Comparison of ENCODE assay signal across 20 cellular contexts in the genomic region with DNA sequence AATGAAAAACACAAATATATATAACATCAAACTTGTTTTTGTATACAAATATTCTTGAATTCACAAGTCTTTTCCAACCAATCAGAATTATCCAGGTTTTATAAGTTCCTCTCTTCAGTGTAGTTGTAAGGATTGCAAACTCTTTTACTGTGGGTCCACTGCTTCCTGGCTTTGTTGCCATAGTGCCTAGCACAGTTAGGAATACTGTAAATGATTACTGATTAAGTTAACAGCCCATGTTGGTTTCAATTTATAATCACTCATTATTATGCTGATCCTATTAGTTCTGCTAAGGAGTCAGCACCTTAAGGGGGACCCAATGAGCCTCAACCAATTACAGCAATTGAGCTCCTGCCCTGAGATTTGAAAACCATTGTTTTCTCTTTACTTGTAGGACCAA.
A peak's percentile ranks its signal among the peaks of the same experiment; 100 is the strongest.
DNase-seq lines count a peak whose midpoint lies in the region; ATAC-seq and TF ChIP-seq lines count a peak whose summit lies in the region.
"Had no signal": no experiment of that assay in that cellular context is flagged by ENCODE, and none has a peak within 500 bp of the region (broad histone marks: within the 10 kb centered on the region; RNA-seq: fewer than 3 reads in every experiment).

No MANE protein-coding gene starts in this region.

- H3K79me2 ChIP-seq in GM23338 (replicated peaks; ENCODE audit: insufficient read depth): no peaks in the 10 kb centered on the region

- no peak overlapping the region for H2AFZ ChIP-seq in GM23338

- H3K9me2 ChIP-seq in GM23338 (ENCODE audit: insufficient read depth): no peaks in the 10 kb centered on the region; the same call in 1 of the 2 replicates

- H3K36me3 Mint-ChIP-seq in endodermal cell (ENCODE audit: low read depth) (no peaks in the 10 kb centered on the region), GM23338 (ENCODE audit: low read depth) (no peaks in the 10 kb centered on the region)

- ATAC-seq in GM23338: no peak
- ATAC-seq: HCT116 had no signal

- H3K9me3 Mint-ChIP-seq in endodermal cell (peaks cover 2% of the 10 kb centered on the region), GM23338 (no peaks in the 10 kb centered on the region)

- H3K4me1 Mint-ChIP-seq in endodermal cell (peaks cover 27% of the 10 kb centered on the region), GM23338 (peaks cover 11% of the 10 kb centered on the region)
- H3K4me1 Mint-ChIP-seq: IgD-negative memory B cell had no signal

- H3K27me3 Mint-ChIP-seq in endodermal cell (ENCODE audit: insufficient read depth) (no peaks in the 10 kb centered on the region), GM23338 (ENCODE audit: insufficient read depth, low read depth, poor library complexity) (peaks cover 1% of the 10 kb centered on the region)
- H3K27me3 Mint-ChIP-seq: IgD-negative memory B cell had no signal

- H3K27ac Mint-ChIP-seq in endodermal cell (no peak overlapping the region), GM23338 (no peak overlapping the region)
- H3K27ac Mint-ChIP-seq: IgD-negative memory B cell had no signal

- H3K4me3 ChIP-seq in endodermal cell (ENCODE audit: low read length) (no peak overlapping the region), GM23338 (no peak overlapping the region)
- H3K4me3 ChIP-seq: Peyer's patch had no signal

- H3K27ac ChIP-seq in endodermal cell (ENCODE audit: low read depth, low read length) (no peak overlapping the region), GM23338 (ENCODE audit: low read depth) (no peak overlapping the region)
- H3K27ac ChIP-seq: 22Rv1, HL-60, KMS-11, Peyer's patch had no signal

- H3K9ac ChIP-seq in endodermal cell (ENCODE audit: extremely low read depth, low read length, poor library complexity, severe bottlenecking): no peak overlapping the region
- H3K9ac ChIP-seq: KMS-11 had no signal

- H3K4me3 Mint-ChIP-seq in endodermal cell (no peak overlapping the region), GM23338 (no peak overlapping the region)
- H3K4me3 Mint-ChIP-seq: IgD-negative memory B cell had no signal

- H3K27me3 ChIP-seq in endodermal cell (ENCODE audit: control insufficient read depth, insufficient read depth, low read length, poor library complexity, severe bottlenecking) (no peaks in the 10 kb centered on the region), GM23338 (ENCODE audit: insufficient read depth) (no peaks in the 10 kb centered on the region)
- H3K27me3 ChIP-seq: Peyer's patch had no signal

- H4K20me1 ChIP-seq in GM23338 (replicated peaks; ENCODE audit: insufficient read depth): no peaks in the 10 kb centered on the region

- peaks cover 8% of the 10 kb centered on the region for H3K4me1 ChIP-seq in endodermal cell (ENCODE audit: control insufficient read depth, insufficient read depth, low read length)
- H3K4me1 ChIP-seq in GM23338 (ENCODE audit: insufficient read depth): peaks cover 22% of the 10 kb centered on the region
- H3K4me1 ChIP-seq: Peyer's patch had no signal

- H3K4me2 ChIP-seq in GM23338: no peak overlapping the region
- H3K4me2 ChIP-seq: KMS-11 had no signal

- DNase-seq in DMS79 (lab: John Stamatoyannopoulos, UW): peak; percentile 41
- DNase-seq in DMS79 treated with DMSO at 0.1 percent for 48 hours (lab: John Stamatoyannopoulos, UW): no peak
- peak; percentile 20 for DNase-seq in DMS53 treated with DMSO at 0.1 percent for 48 hours (lab: John Stamatoyannopoulos, UW; ENCODE audit: unreplicated experiment)
- DNase-seq in kidney tubule cell (ENCODE audit: low spot score): peak; percentile 24
- peak; percentile 71 for DNase-seq in renal cortical epithelial cell (ENCODE audit: low read depth)
- no peak for DNase-seq in endodermal cell
- no peak for DNase-seq in GM23338 (ENCODE audit: low spot score)
- DNase-seq in DMS153 (lab: John Stamatoyannopoulos, UW): no peak
- DNase-seq: Calu3, GF-D8, MM.1S, NCI-H1048, NCI-H2107, OCI-M1, Peyer's patch had no signal

- H3F3A ChIP-seq in GM23338 (replicated peaks; ENCODE audit: low read depth): no peaks in the 10 kb centered on the region

- peaks cover 5% of the 10 kb centered on the region for H3K9me3 ChIP-seq in endodermal cell (ENCODE audit: control insufficient read depth, low read length)
- H3K9me3 ChIP-seq: Peyer's patch had no signal

- TF ChIP-seq CTCF in endodermal cell (conservative IDR thresholded peaks at IDR 0.05) (no peak), GM23338 (conservative IDR thresholded peaks at IDR 0.05; ENCODE audit: low read depth in 2 of 2) (no peak)

- H3K36me3 ChIP-seq in endodermal cell (ENCODE audit: control insufficient read depth, insufficient read depth, low read length) (no peaks in the 10 kb centered on the region), GM23338 (ENCODE audit: insufficient read depth) (no peaks in the 10 kb centered on the region)

TF ChIP-seq in GM23338, 12 proteins besides CTCF, POLR2A, EP300 and RAD21 (continues in another document):
- TF ChIP-seq JUNB (IDR thresholded peaks at IDR 0.05; ENCODE audit: unreplicated experiment): no peak
- TF ChIP-seq EZH2 (IDR thresholded peaks at IDR 0.05; ENCODE audit: low read depth, unreplicated experiment): no peak
- no peak for TF ChIP-seq ZNF114 (CRISPR knock-in tag; IDR thresholded peaks at IDR 0.05)
- no peak for TF ChIP-seq ZNF462 (CRISPR knock-in tag; IDR thresholded peaks at IDR 0.05)
- TF ChIP-seq NANOG (IDR thresholded peaks at IDR 0.05; ENCODE audit: borderline replicate concordance): no peak
- TF ChIP-seq POLR2AphosphoS5 (IDR thresholded peaks at IDR 0.05; ENCODE audit: low read depth): no peak
- TF ChIP-seq EZH2phosphoT487 (IDR thresholded peaks at IDR 0.05; ENCODE audit: unreplicated experiment): no peak
- TF ChIP-seq CREB1 (CRISPR knock-in tag; IDR thresholded peaks at IDR 0.05; ENCODE audit: low read depth): no peak
- TF ChIP-seq ZNF331 (CRISPR knock-in tag; IDR thresholded peaks at IDR 0.05; ENCODE audit: low read depth): no peak
- no peak for TF ChIP-seq STAT1 (IDR thresholded peaks at IDR 0.05; ENCODE audit: unreplicated experiment)

Comparison
In these comparisons a context has a peak if more than half of its experiments do, and no peak if none do; other contexts are left out.
1. DNase-seq: peak in DMS79 (single experiment), DMS53 treated with DMSO at 0.1 percent for 48 hours (single experiment), kidney tubule cell (single experiment) and renal cortical epithelial cell (single experiment); none in DMS79 treated with DMSO at 0.1 percent for 48 hours (single experiment), endodermal cell (single experiment), GM23338 (single experiment) and DMS153 (single experiment).